In genomic region chr17:76421054-76421427, GRCh38 we compare ENCODE assay signal across 19 cellular contexts. TPM values are rescaled to one million over a fixed set of nuclear protein-coding genes. Genes with fewer than 3 reads are reported as not detected.
A peak's percentile ranks its signal among the peaks of the same experiment; 100 is the strongest.
DNase-seq lines count a peak whose midpoint lies in the region; ATAC-seq, FAIRE-seq and TF ChIP-seq lines count a peak whose summit lies in the region.
"Had no signal": no experiment of that assay in that cellular context is flagged by ENCODE, and none has a peak within 500 bp of the region (broad histone marks: within the 10 kb centered on the region; RNA-seq: fewer than 3 reads in every experiment).

No MANE protein-coding gene starts in this region.

- no peak for FAIRE-seq in small intestine (lab: Jason Lieb, UNC)
- FAIRE-seq: islet of Langerhans had no signal

- H3K9me3 Mint-ChIP-seq in endodermal cell (no peaks in the 10 kb centered on the region), mesothelial cell of epicardium (no peaks in the 10 kb centered on the region), Caco-2 (ENCODE audit: unreplicated experiment) (no peaks in the 10 kb centered on the region)
- H3K9me3 Mint-ChIP-seq: activated naive CD8-positive, alpha-beta T cell treated with anti-CD3 and anti-CD28 coated beads for 36 hours; natural killer cell treated with Interleukin-12 subunit alpha and Interleukin-12 subunit beta and Interleukin-15 and Interleukin-18, amount 100 ng/mL, for 72 hours had no signal

- peaks cover 60% of the 10 kb centered on the region for H4K20me1 ChIP-seq in SK-N-SH (ENCODE audit: insufficient read depth)

- no peaks in the 10 kb centered on the region for H3K9me3 ChIP-seq in SK-N-SH
- H3K9me3 ChIP-seq in endodermal cell (ENCODE audit: control insufficient read depth, low read length) = no peaks in the 10 kb centered on the region
- no peaks in the 10 kb centered on the region for H3K9me3 ChIP-seq in liver (ENCODE audit: control insufficient read depth in 4 of 4, low read length in 3 of 4)
- H3K9me3 ChIP-seq in small intestine (ENCODE audit: control insufficient read depth, low read depth) = no peaks in the 10 kb centered on the region
- H3K9me3 ChIP-seq in Caco-2 = no peaks in the 10 kb centered on the region

- H3K27ac Mint-ChIP-seq in endodermal cell = peak overlapping the region; percentile 40
- H3K27ac Mint-ChIP-seq in mesothelial cell of epicardium = no peak overlapping the region
- no peak overlapping the region for H3K27ac Mint-ChIP-seq in Caco-2 (ENCODE audit: unreplicated experiment)

- peaks cover 0 to 35% of the 10 kb centered on the region in 2 experiments; a peak in 1 of 4 replicates for H3K4me1 ChIP-seq in SK-N-SH (ENCODE audit: control insufficient read depth in 1 of 2, insufficient read depth in 2 of 2, low read depth in 1 of 2, low read length in 1 of 2)
- no peaks in the 10 kb centered on the region for H3K4me1 ChIP-seq in endodermal cell (ENCODE audit: control insufficient read depth, insufficient read depth, low read length)
- peaks cover 0 to 8% (median 0%) of the 10 kb centered on the region in 4 donors for H3K4me1 ChIP-seq in liver (ENCODE audit: control insufficient read depth in 4 of 4, insufficient read depth in 4 of 4, low read length in 3 of 4)
- peaks cover 0 to 8% of the 10 kb centered on the region in 2 donors for H3K4me1 ChIP-seq in small intestine (ENCODE audit: control insufficient read depth in 2 of 2, insufficient read depth in 1 of 2, low read depth in 1 of 2, low read length in 1 of 2)
- H3K4me1 ChIP-seq in Caco-2 = no peaks in the 10 kb centered on the region

- peaks cover 54% of the 10 kb centered on the region for H3K79me2 ChIP-seq in SK-N-SH (ENCODE audit: insufficient read depth)

- POLR2A ChIA-PET in SK-N-SH (lab: Yijun Ruan, JAX) = no interaction called here
- POLR2A ChIA-PET in Caco-2 (lab: Charles Lee) = no interaction called here

- H3K4me1 Mint-ChIP-seq in endodermal cell (peaks cover 2% of the 10 kb centered on the region), mesothelial cell of epicardium (peaks cover 11% of the 10 kb centered on the region), Caco-2 (ENCODE audit: low read depth, unreplicated experiment) (no peaks in the 10 kb centered on the region)

- CTCF ChIA-PET in SK-N-SH (lab: Yijun Ruan, JAX) (interaction anchor here (5.7 kb wide), 1 partner anchor 13 kb away, joined by 39 read pairs; no protein-coding TSS in a partner anchor), Caco-2 (lab: Charles Lee) (no interaction called here)

- H3K4me3 ChIP-seq in SK-N-SH (ENCODE audit: low read depth in 2 of 2, low read length in 1 of 2) = no peak overlapping the region
- H3K4me3 ChIP-seq in endodermal cell (ENCODE audit: low read length) = no peak overlapping the region
- H3K4me3 ChIP-seq in liver (ENCODE audit: low read depth in 1 of 3, low read length in 3 of 3) = no peak overlapping the region
- H3K4me3 ChIP-seq in small intestine (ENCODE audit: low read depth in 1 of 2, low read length in 2 of 2) = no peak overlapping the region
- no peak overlapping the region for H3K4me3 ChIP-seq in Caco-2 (ENCODE audit: low read depth, low read length)
- H3K4me3 ChIP-seq: coronary artery had no signal

- H3K36me3 ChIP-seq in SK-N-SH (replicated peaks in 1 of 2; ENCODE audit: control insufficient read depth in 1 of 2, insufficient read depth in 2 of 2, low read length in 1 of 2) = no peaks in the 10 kb centered on the region
- H3K36me3 ChIP-seq in endodermal cell (ENCODE audit: control insufficient read depth, insufficient read depth, low read length) = peaks cover under 1% of the 10 kb centered on the region
- no peaks in the 10 kb centered on the region for H3K36me3 ChIP-seq in liver (ENCODE audit: control insufficient read depth in 4 of 4, insufficient read depth in 3 of 4, low read depth in 1 of 4, low read length in 3 of 4)
- H3K36me3 ChIP-seq in small intestine (ENCODE audit: control insufficient read depth in 2 of 2, insufficient read depth in 2 of 2, low read length in 2 of 2) = no peaks in the 10 kb centered on the region
- peaks cover 1% of the 10 kb centered on the region; the same call in 1 of the 2 replicates for H3K36me3 ChIP-seq in Caco-2 (ENCODE audit: control insufficient read depth, insufficient read depth, low read length)

- H3K27me3 Mint-ChIP-seq in endodermal cell (ENCODE audit: insufficient read depth) (no peaks in the 10 kb centered on the region), mesothelial cell of epicardium (ENCODE audit: low read depth) (no peaks in the 10 kb centered on the region), Caco-2 (ENCODE audit: insufficient read depth, unreplicated experiment) (no peaks in the 10 kb centered on the region)
- H3K27me3 Mint-ChIP-seq: activated naive CD8-positive, alpha-beta T cell treated with anti-CD3 and anti-CD28 coated beads for 36 hours; natural killer cell treated with Interleukin-12 subunit alpha and Interleukin-12 subunit beta and Interleukin-15 and Interleukin-18, amount 100 ng/mL, for 72 hours had no signal

- TF ChIP-seq CTCF in SK-N-SH (IDR thresholded peaks at IDR 0.05) (no peak), endodermal cell (conservative IDR thresholded peaks at IDR 0.05) (no peak), liver (IDR thresholded peaks at IDR 0.05; ENCODE audit: low read depth, low read length, missing input control) (no peak), mesothelial cell of epicardium (IDR thresholded peaks at IDR 0.05; ENCODE audit: unreplicated experiment) (no peak), Caco-2 (IDR thresholded peaks at IDR 0.05; ENCODE audit: insufficient read depth in 1 of 2, low read depth in 1 of 2, low read length in 1 of 2, severe bottlenecking in 1 of 2, unreplicated experiment in 1 of 2) (no peak)

- 88% methylated on average over 7 of the region's 7 CpGs for WGBS in SK-N-SH (ENCODE audit: low lambda C conversion rate)
- WGBS in endodermal cell (ENCODE audit: insufficient coverage in 1 of 2, insufficient read length in 1 of 2), 2 experiments = 81 to 85% methylated on average over 6 to 7 of the region's 7 CpGs
- 78% methylated on average over 7 of the region's 7 CpGs for WGBS in liver
- 67 to 85% (median 77%) methylated on average over 7 of the region's 7 CpGs for WGBS in small intestine, 3 donors

- H3K36me3 Mint-ChIP-seq in endodermal cell (ENCODE audit: low read depth) = peaks cover 13% of the 10 kb centered on the region
- peaks cover 7% of the 10 kb centered on the region for H3K36me3 Mint-ChIP-seq in mesothelial cell of epicardium
- H3K36me3 Mint-ChIP-seq in Caco-2 (ENCODE audit: insufficient read depth, unreplicated experiment) = peaks cover 14% of the 10 kb centered on the region
- H3K36me3 Mint-ChIP-seq: natural killer cell treated with Interleukin-12 subunit alpha and Interleukin-12 subunit beta and Interleukin-15 and Interleukin-18, amount 100 ng/mL, for 72 hours had no signal

- no peak overlapping the region for H3K4me2 ChIP-seq in SK-N-SH

- H3F3A ChIP-seq in SK-N-SH (replicated peaks; ENCODE audit: insufficient read depth) = no peaks in the 10 kb centered on the region

- H3K4me3 Mint-ChIP-seq in endodermal cell (no peak overlapping the region), mesothelial cell of epicardium (no peak overlapping the region), Caco-2 (ENCODE audit: unreplicated experiment) (no peak overlapping the region)
- H3K4me3 Mint-ChIP-seq: activated naive CD8-positive, alpha-beta T cell treated with anti-CD3 and anti-CD28 coated beads for 36 hours; natural killer cell treated with Interleukin-12 subunit alpha and Interleukin-12 subunit beta and Interleukin-15 and Interleukin-18, amount 100 ng/mL, for 72 hours had no signal

- no peak overlapping the region for H3K9ac ChIP-seq in SK-N-SH
- no peak overlapping the region for H3K9ac ChIP-seq in endodermal cell (ENCODE audit: extremely low read depth, low read length, poor library complexity, severe bottlenecking)
- no peak overlapping the region for H3K9ac ChIP-seq in liver (ENCODE audit: low read depth in 1 of 2, low read length in 2 of 2)

- intact Hi-C loops in Caco-2 (cut with micrococcal nuclease; ENCODE audit: unreplicated experiment) = no loop called here

- no TSS peak for BruUV-seq in Caco-2 (replicated peaks; lab: Mats Ljungman, UMichigan)

- no peak overlapping the region for H2AFZ ChIP-seq in SK-N-SH (ENCODE audit: low read depth)

- TF ChIP-seq RAD21 in SK-N-SH (IDR thresholded peaks at IDR 0.05; ENCODE audit: low read length) = no peak
- TF ChIP-seq RAD21 in liver (IDR thresholded peaks at IDR 0.05) = no peak

- H3K27ac ChIP-seq in SK-N-SH (ENCODE audit: low read depth in 2 of 2, low read length in 1 of 2) = no peak overlapping the region
- no peak overlapping the region for H3K27ac ChIP-seq in endodermal cell (ENCODE audit: low read depth, low read length)
- no peak overlapping the region for H3K27ac ChIP-seq in liver (ENCODE audit: low read depth in 1 of 2, low read length in 2 of 2)
- peak overlapping the region in 1 of 2 donors; percentile 8 for H3K27ac ChIP-seq in small intestine (ENCODE audit: low read depth in 1 of 2, low read length in 1 of 2)

- no peaks in the 10 kb centered on the region for H3K9me2 ChIP-seq in SK-N-SH

- ATAC-seq in SK-N-SH treated with all-trans-retinoic acid at 6 μM for 48 hours (no peak), HG03108 (IDR thresholded peaks at IDR 0.05; ENCODE audit: unreplicated experiment) (no peak)
- ATAC-seq: natural killer cell treated with Interleukin-12 subunit alpha and Interleukin-12 subunit beta and Interleukin-15 and Interleukin-18, amount 100 ng/mL, for 72 hours had no signal

- no peak for TF ChIP-seq EP300 in SK-N-SH (IDR thresholded peaks at IDR 0.05; ENCODE audit: borderline replicate concordance in 1 of 2, low read depth in 1 of 2, low read length in 1 of 2)

- H3K27me3 ChIP-seq in SK-N-SH (ENCODE audit: insufficient read depth) (no peaks in the 10 kb centered on the region), endodermal cell (ENCODE audit: control insufficient read depth, insufficient read depth, low read length, poor library complexity, severe bottlenecking) (no peaks in the 10 kb centered on the region), liver (ENCODE audit: control insufficient read depth in 4 of 4, insufficient read depth in 4 of 4, low read length in 3 of 4) (no peaks in the 10 kb centered on the region), small intestine (ENCODE audit: control insufficient read depth in 2 of 2, insufficient read depth in 2 of 2, low read length in 2 of 2) (no peaks in the 10 kb centered on the region), Caco-2 (replicated peaks; ENCODE audit: control insufficient read depth, insufficient read depth, low read length) (no peaks in the 10 kb centered on the region)

- DNase-seq in SK-N-SH (no peak), endodermal cell (no peak), small intestine (no peak), mesothelial cell of epicardium (ENCODE audit: low spot score in 2 of 2, unreplicated experiment in 2 of 2) (no peak), Caco-2 (no peak)
- DNase-seq: activated naive CD8-positive, alpha-beta T cell treated with anti-CD3 and anti-CD28 coated beads for 36 hours; KG1; NCI-H1694; NCI-H748 treated with DMSO at 0.1 percent for 48 hours; SHP77 treated with DMSO at 0.1 percent for 48 hours had no signal

RNA-seq across cellular contexts. Expression of gene UBE2O, which starts 31.9 kb away (rescaled TPM):
- polyA plus RNA-seq in SK-N-SH (2012; rRNA removed) (20.0 and 25.4 TPM in 2 replicates), liver (1 to 10 TPM; 3.3 to 5.4 TPM), small intestine (10 to 100 TPM in 1 of 3 donors, 1 to 10 TPM in 2; 5.7 to 12.2 (median 6.9) TPM)
- 9.8 and 16.2 TPM in 2 replicates for polyA plus RNA-seq in SK-N-SH (2012; cell fraction: cytosol; rRNA removed)
- 54.5 and 60.1 TPM in 2 replicates for polyA plus RNA-seq in SK-N-SH (2012; cell fraction: nucleus; rRNA removed)
- total RNA-seq in endodermal cell (10 to 100 TPM; 45.4 to 46.5 TPM), liver (10 to 100 TPM; 13.1 to 71.5 TPM), mesothelial cell of epicardium (42.7 to 46.3 TPM (median 44.3 TPM) in 3 replicates), Caco-2 (2022) (37.6 and 39.2 TPM in 2 replicates)
- polyA plus RNA-seq in endodermal cell (2013, experiment 1 of 2) = 41.5 TPM
- polyA plus RNA-seq in endodermal cell (2013, experiment 2 of 2) = 38.4 TPM

RNA-seq across cellular contexts. Expression of gene SPHK1, which starts 36.6 kb away (rescaled TPM):
- polyA plus RNA-seq in SK-N-SH (2012; rRNA removed) (7.7 and 12.3 TPM in 2 replicates), liver (1 to 10 TPM in 1 of 2 donors, under 1 TPM in 1; 0.89 to 1.3 TPM), small intestine (10 to 100 TPM; 10.5 to 12.7 (median 11.6) TPM)
- 3.4 and 5.6 TPM in 2 replicates for polyA plus RNA-seq in SK-N-SH (2012; cell fraction: cytosol; rRNA removed)
- 43.8 and 66.0 TPM in 2 replicates for polyA plus RNA-seq in SK-N-SH (2012; cell fraction: nucleus; rRNA removed)
- total RNA-seq in endodermal cell (1 to 10 TPM; 1.5 to 1.8 TPM), liver (10 to 100 TPM in 1 of 2 donors, under 1 TPM in 1; 0.92 to 11.4 TPM), mesothelial cell of epicardium (1.7 to 2.0 TPM (median 1.9 TPM) in 3 replicates), Caco-2 (2022) (6.7 and 7.7 TPM in 2 replicates)
- polyA plus RNA-seq in endodermal cell (2013, experiment 1 of 2) = 8.0 TPM
- 6.2 TPM for polyA plus RNA-seq in endodermal cell (2013, experiment 2 of 2)

RNA-seq across cellular contexts. Expression of gene AANAT, which starts 46.4 kb away (rescaled TPM):
- polyA plus RNA-seq in SK-N-SH (2012; rRNA removed) (0.26 TPM in 1 of 2 replicates, not detected in the other), liver (not detected), small intestine (not detected)
- 0.04 and 0.07 TPM in 2 replicates for polyA plus RNA-seq in SK-N-SH (2012; cell fraction: cytosol; rRNA removed)
- polyA plus RNA-seq in SK-N-SH (2012; cell fraction: nucleus; rRNA removed) = 0.56 and 1.2 TPM in 2 replicates
- total RNA-seq in endodermal cell (not detected), liver (not detected), mesothelial cell of epicardium (0.22 to 0.40 TPM in 2 of 3 replicates, not detected in the other), Caco-2 (2022) (not detected in 2 replicates)
- not detected for polyA plus RNA-seq in endodermal cell (2013, experiment 1 of 2)
- polyA plus RNA-seq in endodermal cell (2013, experiment 2 of 2) = 0.29 TPM
- total RNA-seq: A172, skeletal muscle tissue, subcutaneous adipose tissue had no signal
